9 cellular contexts compared by ENCODE assay signal in genomic region chr21:45295576-45296365, GRCh38. TPM values are rescaled to one million over a fixed set of nuclear protein-coding genes. Genes with fewer than 3 reads are reported as not detected.
DNase-seq lines count a peak whose midpoint lies in the region; ATAC-seq and TF ChIP-seq lines count a peak whose summit lies in the region.
"Had no signal": no experiment of that assay in that cellular context is flagged by ENCODE, and none has a peak within 500 bp of the region (broad histone marks: within the 10 kb centered on the region; RNA-seq: fewer than 3 reads in every experiment).

No MANE protein-coding gene starts in this region.

- no peaks in the 10 kb centered on the region for H3K36me3 Mint-ChIP-seq in activated naive CD4-positive, alpha-beta T cell treated with anti-CD3 and anti-CD28 coated beads for 36 hours (ENCODE audit: low read depth)

- H3K27ac Mint-ChIP-seq in activated naive CD4-positive, alpha-beta T cell treated with anti-CD3 and anti-CD28 coated beads for 36 hours = no peak overlapping the region
- H3K27ac Mint-ChIP-seq: activated naive CD4-positive, alpha-beta T cell treated with anti-CD3 and anti-CD28 coated beads, Interleukin-2, amount 50 U/mL, for 24 hours had no signal

- peak overlapping the region; percentile 58 for H3K18ac ChIP-seq in IMR-90 (ENCODE audit: low read depth, low read length)

- intact Hi-C loops in IMR-90 (cut with micrococcal nuclease) = no loop called here
- intact Hi-C loops in activated naive CD4-positive, alpha-beta T cell treated with anti-CD3 and anti-CD28 coated beads for 36 hours (cut with micrococcal nuclease) = no loop called here

- peak overlapping the region; percentile 75 to 97 for H4K8ac ChIP-seq in IMR-90 (ENCODE audit: low read depth in 2 of 2, low read length in 2 of 2)

- peaks cover 1% of the 10 kb centered on the region for H3K36me3 ChIP-seq in IMR-90 (ENCODE audit: control insufficient read depth, insufficient read depth, low read length)
- H3K36me3 ChIP-seq in brain microvascular endothelial cell (replicated peaks) = no peaks in the 10 kb centered on the region
- no peaks in the 10 kb centered on the region for H3K36me3 ChIP-seq in liver (ENCODE audit: control insufficient read depth in 4 of 4, insufficient read depth in 3 of 4, low read depth in 1 of 4, low read length in 3 of 4)

- 35% methylated on average over 7 of the region's 27 CpGs; no CpG with 5 or more reads in 1 of the 2 experiments for WGBS in IMR-90 (ENCODE audit: extremely low coverage in 2 of 2, insufficient read length in 1 of 2), 2 experiments
- 92% methylated on average over 27 of the region's 27 CpGs for WGBS in liver

- H3K56ac ChIP-seq in IMR-90 (ENCODE audit: extremely low read depth, insufficient read depth, low read length) = peak overlapping the region; percentile 77

- H3K9me3 ChIP-seq in IMR-90 (ENCODE audit: control insufficient read depth, insufficient read depth, low read length) (no peaks in the 10 kb centered on the region), liver (ENCODE audit: control insufficient read depth in 4 of 4, low read length in 3 of 4) (no peaks in the 10 kb centered on the region)

- CTCF ChIA-PET in IMR-90 (lab: Yijun Ruan, JAX) = interaction anchor here (1.2 kb wide), 1 partner anchor 13 kb away, joined by 5 read pairs; no protein-coding TSS in a partner anchor
- CTCF ChIA-PET in activated naive CD4-positive, alpha-beta T cell treated with anti-CD3 and anti-CD28 coated beads for 36 hours (lab: Charles Lee) = no interaction called here

- H3K4ac ChIP-seq in IMR-90 (ENCODE audit: low read depth, low read length) = peak overlapping the region; percentile 97

- dilution Hi-C loops in IMR-90 (cut with HindIII; ENCODE audit: low sequenced_read_pairs, unreplicated experiment) = no loop called here

- peak overlapping the region; percentile 98 for H2AK5ac ChIP-seq in IMR-90 (ENCODE audit: low read depth, low read length)

- H2BK120ac ChIP-seq in IMR-90 (ENCODE audit: low read depth, low read length) = peak overlapping the region; percentile 95

- no peaks in the 10 kb centered on the region for H3K27me3 ChIP-seq in IMR-90 (ENCODE audit: control insufficient read depth, insufficient read depth, low read length)
- no peaks in the 10 kb centered on the region for H3K27me3 ChIP-seq in brain microvascular endothelial cell (replicated peaks)
- H3K27me3 ChIP-seq in liver (ENCODE audit: control insufficient read depth in 4 of 4, insufficient read depth in 4 of 4, low read length in 3 of 4) = no peaks in the 10 kb centered on the region

- TSS peak; percentile 39 for BruUV-seq in IMR-90 (replicated peaks; lab: Mats Ljungman, UMichigan)

- H3K9me3 Mint-ChIP-seq in activated naive CD4-positive, alpha-beta T cell treated with anti-CD3 and anti-CD28 coated beads for 36 hours = no peaks in the 10 kb centered on the region
- H3K9me3 Mint-ChIP-seq: activated naive CD4-positive, alpha-beta T cell treated with anti-CD3 and anti-CD28 coated beads, Interleukin-2, amount 50 U/mL, for 24 hours had no signal

- H2AFZ ChIP-seq in IMR-90 (replicated peaks; ENCODE audit: low read length, poor library complexity) = peak overlapping the region; percentile 9

- H2BK15ac ChIP-seq in IMR-90 (ENCODE audit: low read depth, low read length) = peak overlapping the region; percentile 93

- H3K27ac ChIP-seq in IMR-90 (ENCODE audit: insufficient read depth, low read length) (peak overlapping the region; percentile 89), brain microvascular endothelial cell (peak overlapping the region; percentile 100), liver (ENCODE audit: low read depth in 1 of 2, low read length in 2 of 2) (peak overlapping the region; percentile 84 to 87), temporal lobe (ENCODE audit: low read depth, low read length) (peak overlapping the region; percentile 71)

- peak; percentile 91 for DNase-seq in IMR-90
- DNase-seq in brain microvascular endothelial cell = peak; percentile 75
- no peak for DNase-seq in NCI-H345 treated with DMSO at 0.1 percent for 48 hours (lab: John Stamatoyannopoulos, UW; ENCODE audit: unreplicated experiment)
- no peak for DNase-seq in SHP77 treated with DMSO at 0.1 percent for 48 hours (lab: John Stamatoyannopoulos, UW)
- no peak for DNase-seq in NK-92 (lab: John Stamatoyannopoulos, UW; ENCODE audit: unreplicated experiment)
- DNase-seq in activated naive CD4-positive, alpha-beta T cell treated with anti-CD3 and anti-CD28 coated beads for 36 hours = no peak

- H2BK20ac ChIP-seq in IMR-90 (ENCODE audit: low read depth, low read length) = peak overlapping the region; percentile 98

- peak; percentile 81 for TF ChIP-seq POLR2A in IMR-90 (IDR thresholded peaks at IDR 0.05; ENCODE audit: low read depth, low read length)

- peak overlapping the region; percentile 97 for H3K14ac ChIP-seq in IMR-90 (replicated peaks; ENCODE audit: low read depth, low read length)

- H3K4me3 ChIP-seq in IMR-90 (ENCODE audit: insufficient read depth, low read depth, low read length) (no peak overlapping the region), brain microvascular endothelial cell (ENCODE audit: low read depth, low read length) (no peak overlapping the region), liver (ENCODE audit: low read depth in 1 of 3, low read length in 3 of 3) (no peak overlapping the region)

- H3K79me1 ChIP-seq in IMR-90 (ENCODE audit: low read depth in 1 of 2, low read length in 2 of 2) = peaks cover 15 to 69% of the 10 kb centered on the region in 2 experiments

- POLR2A ChIA-PET in IMR-90 (lab: Charles Lee; ENCODE audit: unreplicated experiment) = no interaction called here

- peak overlapping the region; percentile 62 for H4K5ac ChIP-seq in IMR-90 (ENCODE audit: low read depth, low read length)

- peaks cover 19% of the 10 kb centered on the region for H3K4me1 Mint-ChIP-seq in activated naive CD4-positive, alpha-beta T cell treated with anti-CD3 and anti-CD28 coated beads for 36 hours (ENCODE audit: low read depth)

- H3K9me1 ChIP-seq in IMR-90 (ENCODE audit: insufficient read depth, low read length) = peaks cover 14% of the 10 kb centered on the region

- peak overlapping the region; percentile 57 for H3K4me2 ChIP-seq in IMR-90 (ENCODE audit: low read depth, low read length)

- no peaks in the 10 kb centered on the region for H3K27me3 Mint-ChIP-seq in activated naive CD4-positive, alpha-beta T cell treated with anti-CD3 and anti-CD28 coated beads for 36 hours (ENCODE audit: low read depth)
- H3K27me3 Mint-ChIP-seq: activated naive CD4-positive, alpha-beta T cell treated with anti-CD3 and anti-CD28 coated beads, Interleukin-2, amount 50 U/mL, for 24 hours had no signal

- in situ Hi-C loops in IMR-90 (cut with MboI; ENCODE audit: low sequenced_read_pairs) (no loop called here), brain microvascular endothelial cell (cut with HindIII; ENCODE audit: low pct_ligation_motif_present, low sequenced_read_pairs) (no loop called here)

- TF ChIP-seq RAD21 in IMR-90 (IDR thresholded peaks at IDR 0.05; ENCODE audit: low read length) = peak; percentile 43
- TF ChIP-seq RAD21 in liver (IDR thresholded peaks at IDR 0.05) = no peak

- TF ChIP-seq CTCF in IMR-90 (conservative IDR thresholded peaks at IDR 0.05; ENCODE audit: low read depth, low read length) (no peak), brain microvascular endothelial cell (IDR thresholded peaks at IDR 0.05; ENCODE audit: low read depth, low read length, missing control alignments) (no peak), liver (IDR thresholded peaks at IDR 0.05; ENCODE audit: low read depth, low read length, missing input control) (no peak)

- H3K4me1 ChIP-seq in IMR-90 (ENCODE audit: control insufficient read depth, insufficient read depth, low read length) = peaks cover 47% of the 10 kb centered on the region
- peaks cover 6 to 40% (median 16%) of the 10 kb centered on the region in 4 donors for H3K4me1 ChIP-seq in liver (ENCODE audit: control insufficient read depth in 4 of 4, insufficient read depth in 4 of 4, low read length in 3 of 4)

- peak overlapping the region; percentile 86 for H2AK9ac ChIP-seq in IMR-90 (replicated peaks; ENCODE audit: low read depth, low read length, poor library complexity)

- peak overlapping the region; percentile 97 for H2BK5ac ChIP-seq in IMR-90 (ENCODE audit: low read depth, low read length, poor library complexity, severe bottlenecking)

- peak; percentile 7; the same call in 1 of the 2 replicates for ATAC-seq in IMR-90 (ENCODE audit: low read depth)

- no peak overlapping the region for H3K4me3 Mint-ChIP-seq in activated naive CD4-positive, alpha-beta T cell treated with anti-CD3 and anti-CD28 coated beads for 36 hours
- H3K4me3 Mint-ChIP-seq: activated naive CD4-positive, alpha-beta T cell treated with anti-CD3 and anti-CD28 coated beads, Interleukin-2, amount 50 U/mL, for 24 hours had no signal

- peak overlapping the region; percentile 15 for H3K9ac ChIP-seq in IMR-90 (ENCODE audit: low read depth, low read length)
- H3K9ac ChIP-seq in liver (ENCODE audit: low read depth in 1 of 2, low read length in 2 of 2) = no peak overlapping the region

- peak overlapping the region; percentile 98 for H4K91ac ChIP-seq in IMR-90 (ENCODE audit: insufficient read depth, low read depth, low read length)

- H4K20me1 ChIP-seq in IMR-90 (ENCODE audit: insufficient read depth, low read length) = no peaks in the 10 kb centered on the region; the same call in 1 of the 2 replicates

- H3K23ac ChIP-seq in IMR-90 (ENCODE audit: low read depth, low read length) = peak overlapping the region; percentile 87

TF ChIP-seq in IMR-90, 13 proteins besides CTCF, POLR2A, EP300 and RAD21 (continues in another document):
- 0 out of 2 replicates have a peak, but pooled peaks have one; percentile 46 for TF ChIP-seq MXI1 (IDR thresholded peaks at IDR 0.05; ENCODE audit: borderline replicate concordance, low read depth, low read length)
- peak; percentile 73 for TF ChIP-seq BHLHE40 (IDR thresholded peaks at IDR 0.05; ENCODE audit: low read depth, low read length)
- 0 out of 2 replicates have a peak, but pooled peaks have one; percentile 6 for TF ChIP-seq NFE2L2 (IDR thresholded peaks at IDR 0.05; ENCODE audit: low read depth, low read length)
- peak; percentile 70 for TF ChIP-seq FOS (IDR thresholded peaks at IDR 0.05; ENCODE audit: low read depth, low read length)

TF ChIP-seq in liver, 16 proteins besides CTCF, POLR2A, EP300 and RAD21 (continues in another document):
- TF ChIP-seq FOXA2 (IDR thresholded peaks at IDR 0.05) = no peak
- TF ChIP-seq FOXA1 (IDR thresholded peaks at IDR 0.05) = no peak
- TF ChIP-seq HNF4G (IDR thresholded peaks at IDR 0.05) = no peak
- no peak for TF ChIP-seq TAF1 (conservative IDR thresholded peaks at IDR 0.05)
- TF ChIP-seq GABPA (IDR thresholded peaks at IDR 0.05 in 1 of 2, conservative IDR thresholded peaks at IDR 0.05 in 1 of 2) = no peak

RNA-seq across cellular contexts. Expression of gene POFUT2, which starts 8.1 kb away (rescaled TPM):
- total RNA-seq in IMR-90 (2012; rRNA removed) (18.8 and 23.9 TPM in 2 replicates), liver (10 to 100 TPM in 1 of 2 donors, 1 to 10 TPM in 1; 7.4 to 15.6 TPM), temporal lobe (7.4 TPM)
- polyA plus RNA-seq in IMR-90 (2012; rRNA removed) (58.5 and 59.3 TPM in 2 replicates), liver (1 to 10 TPM; 3.3 to 8.4 TPM)
- polyA plus RNA-seq in IMR-90 (2012; cell fraction: cytosol; rRNA removed) = 46.5 and 53.6 TPM in 2 replicates
- polyA plus RNA-seq in IMR-90 (2012; cell fraction: nucleus; rRNA removed; ENCODE audit: low replicate concordance) = 236 and 251 TPM in 2 replicates
- 10 to 100 TPM; 14.4 to 15.9 TPM for total RNA-seq in activated naive CD4-positive, alpha-beta T cell treated with anti-CD3 and anti-CD28 coated beads for 36 hours

Comparison
In these comparisons a context has a peak if more than half of its experiments do, and no peak if none do; other contexts are left out.
1. DNase-seq: peak in IMR-90 (single experiment) and brain microvascular endothelial cell (single experiment); none in NCI-H345 treated with DMSO at 0.1 percent for 48 hours (single experiment), SHP77 treated with DMSO at 0.1 percent for 48 hours (single experiment), NK-92 (single experiment) and activated naive CD4-positive, alpha-beta T cell treated with anti-CD3 and anti-CD28 coated beads for 36 hours (single experiment).
2. Peak in every context shown above with its lines, with median percentiles within 50 percentile points of each other: H3K27ac ChIP-seq.